In the genomic region with DNA sequence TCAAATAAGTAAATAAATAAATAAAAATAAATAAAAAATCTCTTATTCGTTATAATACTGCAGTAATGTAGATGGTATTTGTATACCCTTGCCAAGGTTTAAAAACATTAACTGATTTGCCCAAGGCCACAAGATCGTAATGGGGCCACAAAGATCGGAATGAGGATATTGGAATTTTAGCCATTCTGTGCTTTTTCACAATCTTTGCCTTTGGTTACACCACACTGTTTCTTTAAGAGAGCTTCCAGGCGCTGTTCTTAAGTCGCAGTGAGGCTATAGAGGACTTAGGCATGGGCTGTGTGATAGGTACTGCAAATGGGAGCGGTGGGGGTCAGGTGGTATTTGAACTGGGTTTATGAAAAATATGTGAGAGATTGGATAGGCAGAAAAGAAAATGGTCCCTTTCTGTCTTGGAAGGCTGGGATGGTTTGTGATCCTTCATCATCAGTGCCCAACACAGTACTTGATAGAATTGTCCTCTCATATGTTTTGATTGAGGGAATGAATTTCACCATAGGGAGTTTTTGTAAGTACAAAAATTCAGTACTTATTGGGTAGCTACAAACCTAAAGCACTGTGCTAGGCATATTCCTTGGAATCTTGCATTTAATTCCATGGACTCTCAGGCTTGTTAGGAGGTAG, we compare ENCODE assay signal across 9 cellular contexts. TPM values are rescaled to one million over a fixed set of nuclear protein-coding genes. Genes with fewer than 3 reads are reported as not detected.
DNase-seq lines count a peak whose midpoint lies in the region; ATAC-seq and TF ChIP-seq lines count a peak whose summit lies in the region.
"Had no signal": no experiment of that assay in that cellular context is flagged by ENCODE, and none has a peak within 500 bp of the region (broad histone marks: within the 10 kb centered on the region; RNA-seq: fewer than 3 reads in every experiment).

No MANE protein-coding gene starts in this region.

- no peak for TF ChIP-seq POLR2A in vagina (IDR thresholded peaks at IDR 0.05)

- no peak overlapping the region for H3K27ac ChIP-seq in vagina

- TF ChIP-seq CTCF in brain (conservative IDR thresholded peaks at IDR 0.05) (no peak), vagina (IDR thresholded peaks at IDR 0.05) (no peak), GM13976 (IDR thresholded peaks at IDR 0.05; ENCODE audit: borderline replicate concordance, control extremely low read depth, extremely low read depth, insufficient read depth, missing control alignments) (no peak)

- H3K4me1 ChIP-seq in vagina: peaks cover 60% of the 10 kb centered on the region

- H3K36me3 ChIP-seq in vagina: no peaks in the 10 kb centered on the region

- peaks cover 65% of the 10 kb centered on the region for H3K4me1 Mint-ChIP-seq in stimulated activated naive CD8-positive, alpha-beta T cell treated with anti-CD3 and anti-CD28 coated beads, Interleukin-15, Interleukin-2, amounts not matched to agents 100 ng/mL and 50 ng/mL, for 24 hours (ENCODE audit: low read depth)
- H3K4me1 Mint-ChIP-seq in brain: peaks cover 70% of the 10 kb centered on the region
- peaks cover 41% of the 10 kb centered on the region for H3K4me1 Mint-ChIP-seq in memory B cell

- H3K27ac Mint-ChIP-seq in stimulated activated naive CD8-positive, alpha-beta T cell treated with anti-CD3 and anti-CD28 coated beads, Interleukin-15, Interleukin-2, amounts not matched to agents 100 ng/mL and 50 ng/mL, for 24 hours: peak overlapping the region; percentile 51
- H3K27ac Mint-ChIP-seq in brain (peak overlapping the region; percentile 23 to 80 (median 63)), memory B cell (peak overlapping the region; percentile 91)

- H3K27me3 ChIP-seq in vagina: no peaks in the 10 kb centered on the region

- ATAC-seq in stimulated activated naive CD8-positive, alpha-beta T cell treated with anti-CD3 and anti-CD28 coated beads, Interleukin-15, Interleukin-2, amounts not matched to agents 100 U/mL and 50 U/mL, for 24 hours: no peak
- ATAC-seq in memory B cell (ENCODE audit: low read depth) (no peak), GM18873 (IDR thresholded peaks at IDR 0.05; ENCODE audit: low FRiP score, unreplicated experiment) (no peak)

- H3K9me3 Mint-ChIP-seq in stimulated activated naive CD8-positive, alpha-beta T cell treated with anti-CD3 and anti-CD28 coated beads, Interleukin-15, Interleukin-2, amounts not matched to agents 100 ng/mL and 50 ng/mL, for 24 hours: no peaks in the 10 kb centered on the region
- H3K9me3 Mint-ChIP-seq in brain (peaks cover 2 to 14% (median 8%) of the 10 kb centered on the region in 5 experiments), memory B cell (no peaks in the 10 kb centered on the region)

- H3K36me3 Mint-ChIP-seq in stimulated activated naive CD8-positive, alpha-beta T cell treated with anti-CD3 and anti-CD28 coated beads, Interleukin-15, Interleukin-2, amounts not matched to agents 100 ng/mL and 50 ng/mL, for 24 hours (ENCODE audit: low read depth): peaks cover 46% of the 10 kb centered on the region
- H3K36me3 Mint-ChIP-seq in brain (peaks cover 45% of the 10 kb centered on the region), memory B cell (peaks cover 2% of the 10 kb centered on the region)

- no peaks in the 10 kb centered on the region for H3K27me3 Mint-ChIP-seq in stimulated activated naive CD8-positive, alpha-beta T cell treated with anti-CD3 and anti-CD28 coated beads, Interleukin-15, Interleukin-2, amounts not matched to agents 100 ng/mL and 50 ng/mL, for 24 hours
- H3K27me3 Mint-ChIP-seq in brain: peaks cover 5% of the 10 kb centered on the region
- no peaks in the 10 kb centered on the region for H3K27me3 Mint-ChIP-seq in memory B cell

- H3K4me3 Mint-ChIP-seq in stimulated activated naive CD8-positive, alpha-beta T cell treated with anti-CD3 and anti-CD28 coated beads, Interleukin-15, Interleukin-2, amounts not matched to agents 100 ng/mL and 50 ng/mL, for 24 hours: peak overlapping the region; percentile 85
- H3K4me3 Mint-ChIP-seq in brain: peak overlapping the region; percentile 83 to 96 (median 86)
- peak overlapping the region; percentile 91 for H3K4me3 Mint-ChIP-seq in memory B cell

- intact Hi-C loops in vagina (cut with DNase I): no loop called here

- no peak for DNase-seq in stimulated activated naive CD8-positive, alpha-beta T cell treated with anti-CD3 and anti-CD28 coated beads, Interleukin-15, Interleukin-2, amounts not matched to agents 100 U/mL and 50 U/mL, for 24 hours
- DNase-seq in memory B cell (ENCODE audit: low spot score in 2 of 2) (no peak), vagina (ENCODE audit: extremely low spot score in 2 of 2) (no peak), GM13976 (ENCODE audit: low spot score) (no peak), SK-N-DZ (ENCODE audit: low spot score) (no peak)
- DNase-seq: NCI-H226 had no signal

- H3K9me3 ChIP-seq in vagina: no peaks in the 10 kb centered on the region

- in situ Hi-C loops in GM13976 (cut with MboI; ENCODE audit: low sequenced_read_pairs, unreplicated experiment): no loop called here

- peak overlapping the region; percentile 72 to 77 for H3K4me3 ChIP-seq in vagina

RNA-seq across cellular contexts. Expression of a gene that starts 1.4 kb away (rescaled TPM):
- polyA plus RNA-seq in brain (ENCODE audit: insufficient read depth, low read depth, low replicate concordance): 10.7 TPM
- 17.7 TPM for total RNA-seq in vagina
- polyA plus RNA-seq in SK-N-DZ (2014; cell fraction: cytosol; rRNA removed): 20.8 and 21.5 TPM in 2 replicates
- 14.6 and 20.6 TPM in 2 replicates for polyA plus RNA-seq in SK-N-DZ (2014; cell fraction: nucleus; rRNA removed)
